Comparison of ENCODE assay signal across 8 cellular contexts in genomic region chr19:34172661-34173144, GRCh38. TPM values are rescaled to one million over a fixed set of nuclear protein-coding genes. Genes with fewer than 3 reads are reported as not detected.
DNase-seq lines count a peak whose midpoint lies in the region; ATAC-seq and TF ChIP-seq lines count a peak whose summit lies in the region.

No MANE protein-coding gene starts in this region.

- peak overlapping the region; percentile 83 for H3K4me3 ChIP-seq in lower leg skin (ENCODE audit: low read depth, poor library complexity, severe bottlenecking)
- H3K4me3 ChIP-seq in stomach smooth muscle (ENCODE audit: low read length in 2 of 2): peak overlapping the region; percentile 93 to 99

- peak overlapping the region; percentile 96 for H3K27ac ChIP-seq in caudate nucleus (ENCODE audit: low read depth, low read length)
- H3K27ac ChIP-seq in stomach smooth muscle (ENCODE audit: low read length): peak overlapping the region; percentile 98

- ATAC-seq in HG02571 (IDR thresholded peaks at IDR 0.05; ENCODE audit: unreplicated experiment): peak; percentile 42

- peaks cover 27% of the 10 kb centered on the region for H3K4me1 ChIP-seq in stomach smooth muscle (ENCODE audit: control insufficient read depth, insufficient read depth, low read length)

- TF ChIP-seq POLR2A in lower leg skin (IDR thresholded peaks at IDR 0.05): no peak

- peak; percentile 8 for DNase-seq in NCI-H510A (lab: John Stamatoyannopoulos, UW)
- no peak for DNase-seq in NCI-H510A treated with DMSO at 0.1 percent for 48 hours (lab: John Stamatoyannopoulos, UW)
- DNase-seq in NCI-H2227 treated with DMSO at 0.1 percent for 48 hours (lab: John Stamatoyannopoulos, UW): peak; percentile 78
- DNase-seq in caudate nucleus (lab: John Stamatoyannopoulos, UW): peak in 12 of 61 donors; percentile 26 to 73 (median 56)
- no peak for DNase-seq in lower leg skin (ENCODE audit: low spot score in 2 of 2)
- DNase-seq in GM19240 (ENCODE audit: insufficient read length, low spot score): no peak

- intact Hi-C loops in lower leg skin (cut with DNase I; ENCODE audit: low total_unique reads): no loop called here

- H3K27me3 ChIP-seq in stomach smooth muscle (ENCODE audit: control insufficient read depth in 1 of 2, insufficient read depth in 2 of 2, low read length in 2 of 2): no peaks in the 10 kb centered on the region

- no peaks in the 10 kb centered on the region for H3K36me3 ChIP-seq in stomach smooth muscle (ENCODE audit: control insufficient read depth in 2 of 2, insufficient read depth in 2 of 2, low read length in 2 of 2)

- no peaks in the 10 kb centered on the region for H3K9me3 ChIP-seq in stomach smooth muscle (ENCODE audit: control insufficient read depth in 2 of 2, low read length in 2 of 2)

- peak overlapping the region; percentile 96 to 97 for H3K9ac ChIP-seq in stomach smooth muscle (ENCODE audit: low read length in 2 of 2)

- 0% methylated on average over 36 to 55 of the region's 55 CpGs for WGBS in lower leg skin, 2 donors

- no peak for TF ChIP-seq CTCF in lower leg skin (IDR thresholded peaks at IDR 0.05)

RNA-seq across cellular contexts. Expression of gene LSM14A, which starts 0.4 kb away (rescaled TPM):
- 100 to 1,000 TPM in 3 of 4 donors, 10 to 100 TPM in 1; 90.8 to 163 (median 111) TPM for total RNA-seq in lower leg skin

Comparison
In these comparisons a context has a peak if more than half of its experiments do, and no peak if none do; other contexts are left out.
1. DNase-seq: peak in NCI-H510A (single experiment) and NCI-H2227 treated with DMSO at 0.1 percent for 48 hours (single experiment); none in NCI-H510A treated with DMSO at 0.1 percent for 48 hours (single experiment), lower leg skin (0 of 2) and GM19240 (single experiment).